In the genomic region with DNA sequence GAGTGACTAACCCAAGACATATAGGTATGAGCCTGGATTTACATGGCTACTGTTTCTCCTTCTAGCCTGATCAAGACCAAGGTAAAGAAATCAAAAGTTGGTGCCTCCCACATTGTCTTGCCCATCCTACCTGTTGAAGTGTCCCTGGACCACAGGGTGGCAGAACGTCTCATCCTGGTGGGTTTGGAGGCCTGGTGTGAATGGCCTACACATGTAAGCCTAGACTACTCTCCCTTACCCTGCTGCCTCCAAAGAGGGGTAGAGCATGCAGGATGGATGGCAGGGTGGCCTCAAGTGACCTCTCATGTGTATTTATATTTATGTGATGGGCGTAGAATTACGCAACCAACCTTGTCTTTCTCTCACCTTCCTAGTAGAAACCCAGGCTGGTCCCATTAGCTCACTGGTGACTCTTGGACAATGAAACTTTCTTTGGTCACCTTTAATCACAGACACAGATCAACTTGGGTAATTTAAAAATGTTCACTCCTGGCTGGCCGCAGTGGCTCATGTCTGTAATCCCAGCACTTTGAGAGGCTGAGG, we compare ENCODE assay signal across 15 cellular contexts.
DNase-seq lines count a peak whose midpoint lies in the region; ATAC-seq, FAIRE-seq and TF ChIP-seq lines count a peak whose summit lies in the region.
"Had no signal": no experiment of that assay in that cellular context is flagged by ENCODE, and none has a peak within 500 bp of the region (broad histone marks: within the 10 kb centered on the region; RNA-seq: fewer than 3 reads in every experiment).

No MANE protein-coding gene starts in this region.

- no peaks in the 10 kb centered on the region for H3K79me1 ChIP-seq in IMR-90 (ENCODE audit: low read depth in 1 of 2, low read length in 2 of 2)

- intact Hi-C loops in MCF 10A (cut with micrococcal nuclease) (no loop called here), mammary epithelial cell (cut with micrococcal nuclease) (no loop called here), IMR-90 (cut with micrococcal nuclease) (loop anchor here (10.0 kb wide), 1 partner anchor 57 kb away; no protein-coding TSS in a partner anchor), K562 (cut with micrococcal nuclease) (no loop called here), upper lobe of right lung (cut with DNase I) (no loop called here)

- TF ChIP-seq CTCF in MCF 10A (IDR thresholded peaks at IDR 0.05; ENCODE audit: unreplicated experiment) (no peak), mammary epithelial cell (conservative IDR thresholded peaks at IDR 0.05 in 1 of 2, IDR thresholded peaks at IDR 0.05 in 1 of 2; ENCODE audit: extremely low read depth in 1 of 2, insufficient read depth in 1 of 2, low read depth in 1 of 2, low read length in 2 of 2) (no peak), IMR-90 (conservative IDR thresholded peaks at IDR 0.05; ENCODE audit: low read depth, low read length) (no peak), K562 (IDR thresholded peaks at IDR 0.05 in 2 of 3, conservative IDR thresholded peaks at IDR 0.05 in 1 of 3; ENCODE audit: insufficient read depth in 2 of 3, low read depth in 1 of 3, low read length in 3 of 3) (no peak), upper lobe of right lung (IDR thresholded peaks at IDR 0.05) (no peak)

- H3K4ac ChIP-seq in IMR-90 (ENCODE audit: low read depth, low read length): no peak overlapping the region

- no peak overlapping the region for H3K4me3 Mint-ChIP-seq in MCF 10A (ENCODE audit: unreplicated experiment)

- ATAC-seq in IMR-90 (ENCODE audit: low read depth): no peak
- ATAC-seq in K562: peak; percentile 54
- peak; percentile 36 for ATAC-seq in upper lobe of right lung

- CTCF ChIA-PET in MCF 10A (lab: Yijun Ruan, JAX): no interaction called here
- CTCF ChIA-PET in mammary epithelial cell (lab: Charles Lee; ENCODE audit: low non-redundant PET): no interaction called here
- CTCF ChIA-PET in IMR-90 (lab: Yijun Ruan, JAX): no interaction called here
- CTCF ChIA-PET in K562 (lab: Yijun Ruan, JAX; ENCODE audit: low intra/inter-chr PET ratio): no interaction called here

- dilution Hi-C loops in mammary epithelial cell (cut with HindIII; ENCODE audit: low sequenced_read_pairs): no loop called here
- dilution Hi-C loops in IMR-90 (cut with HindIII; ENCODE audit: low sequenced_read_pairs, unreplicated experiment): no loop called here

- H3K79me2 ChIP-seq in mammary epithelial cell (ENCODE audit: insufficient read depth, low read length) (no peaks in the 10 kb centered on the region), K562 (ENCODE audit: control insufficient read depth, insufficient read depth, low read length) (no peaks in the 10 kb centered on the region)

- POLR2A ChIA-PET in MCF 10A (lab: Yijun Ruan, JAX) (no interaction called here), IMR-90 (lab: Charles Lee; ENCODE audit: unreplicated experiment) (no interaction called here), K562 (lab: Yijun Ruan, JAX) (no interaction called here)

- H3K27ac Mint-ChIP-seq in MCF 10A (ENCODE audit: low read depth, unreplicated experiment): no peak overlapping the region

- H3K4me3 ChIP-seq in mammary epithelial cell (replicated peaks in 1 of 3; ENCODE audit: insufficient read depth in 1 of 3, low read depth in 2 of 3, low read length in 3 of 3) (no peak overlapping the region), IMR-90 (ENCODE audit: insufficient read depth, low read depth, low read length) (no peak overlapping the region), K562 (no peak overlapping the region), upper lobe of right lung (no peak overlapping the region)

- no peaks in the 10 kb centered on the region for H3K9me1 ChIP-seq in IMR-90 (ENCODE audit: insufficient read depth, low read length)
- H3K9me1 ChIP-seq in K562 (ENCODE audit: control insufficient read depth, insufficient read depth, low read length): no peaks in the 10 kb centered on the region

- H3K36me3 Mint-ChIP-seq in MCF 10A (ENCODE audit: insufficient read depth, unreplicated experiment): no peaks in the 10 kb centered on the region

- no peak overlapping the region for H3K23ac ChIP-seq in IMR-90 (ENCODE audit: low read depth, low read length)

- H3K36me3 ChIP-seq in mammary epithelial cell (ENCODE audit: insufficient read depth, low read length) (no peaks in the 10 kb centered on the region), IMR-90 (ENCODE audit: control insufficient read depth, insufficient read depth, low read length) (no peaks in the 10 kb centered on the region), K562 (ENCODE audit: control insufficient read depth, insufficient read depth, low read length) (no peaks in the 10 kb centered on the region), upper lobe of right lung (no peaks in the 10 kb centered on the region)

- H3K14ac ChIP-seq in IMR-90 (replicated peaks; ENCODE audit: low read depth, low read length): no peak overlapping the region

- no peak for FAIRE-seq in K562 (lab: Jason Lieb, UNC)
- FAIRE-seq: A204.1 had no signal

- 82% methylated on average over 4 of the region's 4 CpGs for WGBS in mammary epithelial cell (ENCODE audit: low coverage, missing lambda C conversion rate)
- WGBS in IMR-90 (ENCODE audit: extremely low coverage in 2 of 2, insufficient read length in 1 of 2), 2 experiments: no CpG with 5 or more reads among the region's 4 CpGs
- WGBS in K562 (ENCODE audit: insufficient coverage, low coverage, missing lambda C conversion rate): 3% methylated on average over 4 of the region's 4 CpGs

- TF ChIP-seq POLR2A in IMR-90 (IDR thresholded peaks at IDR 0.05; ENCODE audit: low read depth, low read length) (no peak), K562 (conservative IDR thresholded peaks at IDR 0.05) (no peak)

- TF ChIP-seq RAD21 in IMR-90 (IDR thresholded peaks at IDR 0.05; ENCODE audit: low read length): 0 out of 2 replicates have a peak, but pooled peaks have one; percentile 11
- 0 out of 4 replicates have a peak, but pooled peaks of 1 of the 2 experiments have one; percentile 20 for TF ChIP-seq RAD21 in K562 (CRISPR knock-in tag; conservative IDR thresholded peaks at IDR 0.05 in 1 of 2, IDR thresholded peaks at IDR 0.05 in 1 of 2)

- H3K4me1 ChIP-seq in mammary epithelial cell (ENCODE audit: insufficient read depth, low read length): no peaks in the 10 kb centered on the region
- no peaks in the 10 kb centered on the region for H3K4me1 ChIP-seq in IMR-90 (ENCODE audit: control insufficient read depth, insufficient read depth, low read length)
- H3K4me1 ChIP-seq in K562 (replicated peaks in 1 of 2; ENCODE audit: control insufficient read depth in 2 of 2, insufficient read depth in 2 of 2, low read length in 2 of 2): no peaks in the 10 kb centered on the region
- no peaks in the 10 kb centered on the region for H3K4me1 ChIP-seq in upper lobe of right lung

- peaks cover 14% of the 10 kb centered on the region for H3K27me3 Mint-ChIP-seq in MCF 10A (ENCODE audit: insufficient read depth, unreplicated experiment)

- no peak overlapping the region for H2BK15ac ChIP-seq in IMR-90 (ENCODE audit: low read depth, low read length)

- H2BK120ac ChIP-seq in IMR-90 (ENCODE audit: low read depth, low read length): no peak overlapping the region

- no peaks in the 10 kb centered on the region for H3K4me1 Mint-ChIP-seq in MCF 10A (ENCODE audit: insufficient read depth, unreplicated experiment)

- TF ChIP-seq EP300 in K562 (IDR thresholded peaks at IDR 0.05; ENCODE audit: low read length): no peak

- H4K5ac ChIP-seq in IMR-90 (ENCODE audit: low read depth, low read length): no peak overlapping the region

- H3K9me3 ChIP-seq in mammary epithelial cell (replicated peaks; ENCODE audit: insufficient read depth, low read length) (no peaks in the 10 kb centered on the region), IMR-90 (ENCODE audit: control insufficient read depth, insufficient read depth, low read length) (no peaks in the 10 kb centered on the region), K562 (replicated peaks; ENCODE audit: control insufficient read depth, insufficient read depth, low read depth, low read length) (no peaks in the 10 kb centered on the region), upper lobe of right lung (no peaks in the 10 kb centered on the region)

- H3K4me2 ChIP-seq in mammary epithelial cell (ENCODE audit: insufficient read depth, low read depth, low read length) (no peak overlapping the region), IMR-90 (ENCODE audit: low read depth, low read length) (no peak overlapping the region), K562 (ENCODE audit: insufficient read depth, low read length) (no peak overlapping the region)

- no peaks in the 10 kb centered on the region for H3K9me3 Mint-ChIP-seq in MCF 10A (ENCODE audit: unreplicated experiment)

- H3K27ac ChIP-seq in mammary epithelial cell (ENCODE audit: insufficient read depth, low read depth, low read length) (no peak overlapping the region), IMR-90 (ENCODE audit: insufficient read depth, low read length) (no peak overlapping the region), K562 (ENCODE audit: extremely low read depth, low read depth, low read length) (no peak overlapping the region), upper lobe of right lung (no peak overlapping the region)
- H3K27ac ChIP-seq: RWPE1 had no signal

- H4K91ac ChIP-seq in IMR-90 (ENCODE audit: insufficient read depth, low read depth, low read length): no peak overlapping the region

- no peak overlapping the region for H2AFZ ChIP-seq in mammary epithelial cell (ENCODE audit: low read depth, low read length)
- peak overlapping the region; percentile 56 for H2AFZ ChIP-seq in IMR-90 (replicated peaks; ENCODE audit: low read length, poor library complexity)
- H2AFZ ChIP-seq in K562 (ENCODE audit: low read depth, low read length): no peak overlapping the region

- no peaks in the 10 kb centered on the region for H4K20me1 ChIP-seq in mammary epithelial cell (ENCODE audit: insufficient read depth, low read length)
- H4K20me1 ChIP-seq in IMR-90 (ENCODE audit: insufficient read depth, low read length): no peaks in the 10 kb centered on the region
- no peaks in the 10 kb centered on the region for H4K20me1 ChIP-seq in K562 (replicated peaks; ENCODE audit: control insufficient read depth, insufficient read depth, low read length)

- DNase-seq in MCF 10A (ENCODE audit: unreplicated experiment) (peak; percentile 16), mammary epithelial cell (no peak), IMR-90 (no peak), K562 (ENCODE audit: extremely low read depth in 1 of 4, low spot score in 3 of 4) (no peak), upper lobe of right lung (no peak), activated T-cell treated with anti-CD3 and anti-CD28 coated beads for 4 hours (no peak), COR-L47 (lab: John Stamatoyannopoulos, UW) (no peak), NCI-H2107 treated with DMSO at 0.1 percent for 48 hours (lab: John Stamatoyannopoulos, UW; ENCODE audit: unreplicated experiment) (no peak)
- DNase-seq: C1 segment of cervical spinal cord, GOT3, NCI-H1092 treated with DMSO at 0.1 percent for 48 hours, NCI-H1694 treated with DMSO at 0.1 percent for 48 hours, NCI-H524 had no signal

- BruUV-seq in MCF 10A (replicated peaks; lab: Mats Ljungman, UMichigan): no TSS peak
- no TSS peak for BruUV-seq in mammary epithelial cell (replicated peaks; lab: Mats Ljungman, UMichigan)
- no TSS peak for BruUV-seq in IMR-90 (replicated peaks; lab: Mats Ljungman, UMichigan)
- no TSS peak for BruUV-seq in K562 (replicated peaks; lab: Mats Ljungman, UMichigan)

- no peaks in the 10 kb centered on the region for H3K27me3 ChIP-seq in mammary epithelial cell (ENCODE audit: insufficient read depth, low read length)
- peaks cover 8% of the 10 kb centered on the region for H3K27me3 ChIP-seq in IMR-90 (ENCODE audit: control insufficient read depth, insufficient read depth, low read length)
- H3K27me3 ChIP-seq in K562 (ENCODE audit: control insufficient read depth in 2 of 2, insufficient read depth in 2 of 2, low read length in 2 of 2): no peaks in the 10 kb centered on the region; a peak in 1 of 5 replicates
- no peaks in the 10 kb centered on the region for H3K27me3 ChIP-seq in upper lobe of right lung

- no peak overlapping the region for H3K18ac ChIP-seq in IMR-90 (ENCODE audit: low read depth, low read length)

- H2AK5ac ChIP-seq in IMR-90 (ENCODE audit: low read depth, low read length): no peak overlapping the region

- H3K9ac ChIP-seq in mammary epithelial cell (ENCODE audit: insufficient read depth, low read length) (no peak overlapping the region), IMR-90 (ENCODE audit: low read depth, low read length) (no peak overlapping the region), K562 (ENCODE audit: insufficient read depth in 1 of 2, low read depth in 2 of 2, low read length in 2 of 2) (no peak overlapping the region)

- H2BK20ac ChIP-seq in IMR-90 (ENCODE audit: low read depth, low read length): no peak overlapping the region

- in situ Hi-C loops in mammary epithelial cell (cut with MboI; ENCODE audit: low sequenced_read_pairs in 2 of 2) (no loop called here), IMR-90 (cut with MboI; ENCODE audit: low sequenced_read_pairs) (no loop called here), K562 (cut with MboI) (no loop called here)

- H2BK5ac ChIP-seq in IMR-90 (ENCODE audit: low read depth, low read length, poor library complexity, severe bottlenecking): no peak overlapping the region

- H3K56ac ChIP-seq in IMR-90 (ENCODE audit: extremely low read depth, insufficient read depth, low read length): no peak overlapping the region

- H4K8ac ChIP-seq in IMR-90 (ENCODE audit: low read depth in 2 of 2, low read length in 2 of 2): no peak overlapping the region

- H2AK9ac ChIP-seq in IMR-90 (replicated peaks; ENCODE audit: low read depth, low read length, poor library complexity): no peak overlapping the region
